Comparison of ENCODE assay signal across 8 cellular contexts in the genomic region with DNA sequence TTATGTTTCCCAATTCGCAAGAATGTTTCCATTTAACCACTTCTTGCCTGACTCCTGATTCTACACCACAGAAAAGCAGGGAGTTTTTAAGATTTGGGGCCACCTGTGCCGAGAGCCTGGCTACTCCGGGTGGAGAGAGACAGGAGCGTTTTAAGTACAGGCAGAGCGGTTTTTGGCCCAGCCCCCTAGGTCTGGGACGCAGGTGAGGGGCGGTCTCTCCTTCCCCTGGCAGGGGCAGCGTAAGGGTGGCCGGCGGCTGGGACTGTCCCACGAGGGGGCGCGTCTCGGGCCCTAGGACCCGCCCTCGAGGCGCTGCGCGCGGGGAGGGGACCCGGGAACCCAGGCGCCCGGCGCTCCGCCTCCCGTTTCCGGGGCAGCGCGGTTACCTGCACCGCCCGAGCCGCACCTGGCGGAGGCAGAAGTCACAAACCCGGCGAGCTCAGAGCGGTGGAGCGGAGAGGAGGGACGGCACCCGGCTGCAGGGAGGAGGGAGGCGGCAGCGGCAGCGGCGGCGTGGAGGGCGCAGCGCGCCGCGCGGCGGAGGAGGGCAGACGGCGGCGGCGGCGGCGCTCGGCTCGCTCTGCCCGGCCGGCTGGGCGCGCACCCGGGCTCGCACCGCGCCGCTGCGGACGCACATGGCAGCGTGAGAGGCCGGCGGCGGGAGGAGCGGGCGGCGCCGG. TPM values are rescaled to one million over a fixed set of nuclear protein-coding genes. Genes with fewer than 3 reads are reported as not detected.
A peak's percentile ranks its signal among the peaks of the same experiment; 100 is the strongest.
DNase-seq lines count a peak whose midpoint lies in the region; FAIRE-seq and TF ChIP-seq lines count a peak whose summit lies in the region.

A gene (plus strand): TSS at position 365 of the 680 bp plus-strand sequence. CDS start 508 bp downstream, outside the sequence.

- peak within 1 kb of the TSS; percentile 85 for H3K4me3 Mint-ChIP-seq in HFFc6
- H3K4me3 Mint-ChIP-seq in T-helper 2 cell treated with Interferon-gamma antibody and Interleukin-4, amounts not matched to agents 5 μg/mL and 100 μg/mL, for 36 hours, result peak within 1 kb of the TSS; percentile 52

- H3K27ac Mint-ChIP-seq in HFFc6, result no peak within 1 kb of the TSS; the same call in 1 of the 2 replicates
- no peak within 1 kb of the TSS for H3K27ac Mint-ChIP-seq in T-helper 2 cell treated with Interferon-gamma antibody and Interleukin-4, amounts not matched to agents 5 μg/mL and 100 μg/mL, for 36 hours

- no peak for FAIRE-seq in GM12892 (lab: Jason Lieb, UNC)

- no peaks in the 10 kb centered on the region for H3K36me3 ChIP-seq in kidney epithelial cell (ENCODE audit: control insufficient read depth, insufficient read depth, low read length)

- no peaks in the 10 kb centered on the region for H3K9me3 Mint-ChIP-seq in HFFc6
- H3K9me3 Mint-ChIP-seq in T-helper 2 cell treated with Interferon-gamma antibody and Interleukin-4, amounts not matched to agents 5 μg/mL and 100 μg/mL, for 36 hours, result no peaks in the 10 kb centered on the region

- H3K4me3 ChIP-seq in kidney epithelial cell (ENCODE audit: low read depth, low read length), result peak within 1 kb of the TSS; percentile 80

- H3K27me3 ChIP-seq in kidney epithelial cell (ENCODE audit: control insufficient read depth, insufficient read depth, low read length), result no peaks in the 10 kb centered on the region

- H3K36me3 Mint-ChIP-seq in HFFc6 (ENCODE audit: low read depth), result no peaks in the 10 kb centered on the region
- H3K36me3 Mint-ChIP-seq in T-helper 2 cell treated with Interferon-gamma antibody and Interleukin-4, amounts not matched to agents 5 μg/mL and 100 μg/mL, for 36 hours (ENCODE audit: low read depth), result no peaks in the 10 kb centered on the region

- no peaks in the 10 kb centered on the region; the same call in 1 of the 2 replicates for H3K27me3 Mint-ChIP-seq in HFFc6 (ENCODE audit: insufficient read depth)
- peaks cover 39% of the 10 kb centered on the region for H3K27me3 Mint-ChIP-seq in T-helper 2 cell treated with Interferon-gamma antibody and Interleukin-4, amounts not matched to agents 5 μg/mL and 100 μg/mL, for 36 hours (ENCODE audit: low read depth)

- in situ Hi-C loops in T47D (cut with HindIII; ENCODE audit: low pct_unique_long_range_greater_than_20kb, low sequenced_read_pairs), result no loop called here

- peaks cover 36% of the 10 kb centered on the region for H3K4me1 Mint-ChIP-seq in HFFc6 (ENCODE audit: low read depth)
- no peaks in the 10 kb centered on the region for H3K4me1 Mint-ChIP-seq in T-helper 2 cell treated with Interferon-gamma antibody and Interleukin-4, amounts not matched to agents 5 μg/mL and 100 μg/mL, for 36 hours (ENCODE audit: low read depth)

- DNase-seq in GM12892 (ENCODE audit: insufficient read length) (peak; percentile 71), HFFc6 (no peak), NCI-H1048 (lab: John Stamatoyannopoulos, UW) (peak; percentile 57), T47D (ENCODE audit: low read depth in 1 of 2, low spot score in 1 of 2) (peak; percentile 92 to 98), kidney epithelial cell (ENCODE audit: low read depth) (no peak), GDM1 (lab: John Stamatoyannopoulos, UW) (no peak)
- peak; percentile 4 for DNase-seq in T-helper 2 cell treated with Interferon-gamma antibody and Interleukin-4, amounts not matched to agents 5 μg/mL and 100 μg/mL, for 36 hours (ENCODE audit: low spot score)
- DNase-seq in stimulated activated CD4-positive, alpha-beta T cell treated with anti-CD3 and anti-CD28 coated beads, Interleukin-2, amount 100 ng/mL, for 48 hours, result peak; percentile 15 to 46

- TF ChIP-seq POLR2A in GM12892 (IDR thresholded peaks at IDR 0.05; ENCODE audit: low read depth, low read length), result peak; percentile 35; the same call in 1 of the 2 replicates

- peak; percentile 64 for TF ChIP-seq CTCF in HFFc6 (IDR thresholded peaks at IDR 0.05)
- peak; percentile 31 for TF ChIP-seq CTCF in kidney epithelial cell (IDR thresholded peaks at IDR 0.05; ENCODE audit: insufficient read depth, low read length, poor library complexity, severe bottlenecking)

RNA-seq across cellular contexts. Expression of the gene that starts here (rescaled TPM):
- 4.9 TPM for polyA plus RNA-seq in GM12892 (2012; ENCODE audit: missing spikeins)
- 1 to 10 TPM; 3.3 to 8.4 (median 7.2) TPM for total RNA-seq in HFFc6 (2021; fragmentation: NEBNext Ultra II Directional; extraction: Animal tissue kit (Norgen Biotek cat#: 25700))
- 118 and 121 TPM in 2 replicates for total RNA-seq in kidney epithelial cell

Comparison
In these comparisons a context has a peak if more than half of its experiments do, and no peak if none do; other contexts are left out.
1. RNA of the gene that starts here (total RNA-seq): 118 to 121 TPM in kidney epithelial cell; 3.3 to 8.4 TPM in HFFc6; every median in the first group is over 10 times any median in the second.
2. DNase-seq: peak in GM12892 (single experiment), NCI-H1048 (single experiment), T-helper 2 cell treated with Interferon-gamma antibody and Interleukin-4, amounts not matched to agents 5 μg/mL and 100 μg/mL, for 36 hours (single experiment), T47D (2 of 2) and stimulated activated CD4-positive, alpha-beta T cell treated with anti-CD3 and anti-CD28 coated beads, Interleukin-2, amount 100 ng/mL, for 48 hours (2 of 2); none in HFFc6 (single experiment), kidney epithelial cell (single experiment) and GDM1 (single experiment).